1 cellular context compared by ENCODE assay signal in the genomic region with DNA sequence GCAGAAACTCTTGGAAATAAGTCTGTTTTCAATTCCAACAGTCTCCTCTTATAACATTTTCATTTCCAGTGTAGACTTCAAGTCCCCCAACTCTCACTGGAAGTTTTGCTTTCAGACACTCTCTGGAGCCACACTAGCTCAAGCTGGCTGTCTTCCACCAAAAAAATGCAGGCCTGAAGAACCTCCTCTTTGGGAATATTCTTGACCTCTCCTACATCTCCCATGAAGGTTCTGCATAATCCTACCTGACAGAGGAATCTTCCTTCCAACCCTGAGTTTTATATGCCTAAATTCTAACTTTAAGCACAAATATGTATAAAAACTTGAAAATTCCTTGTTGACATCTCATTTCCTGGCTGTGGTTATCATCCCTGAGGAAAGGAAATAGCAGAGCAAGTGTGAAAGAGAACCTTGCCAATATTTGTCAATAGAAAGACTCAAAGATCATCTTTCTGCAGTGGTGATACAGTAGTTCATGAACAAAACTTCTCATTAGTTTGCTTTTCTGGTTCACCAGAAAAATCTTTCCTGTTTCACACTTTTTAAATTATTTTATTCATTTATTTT.
TF ChIP-seq lines count a peak whose summit lies in the region.

No MANE protein-coding gene starts in this region.

TF ChIP-seq in SK-N-SH, 30 proteins besides CTCF, POLR2A, EP300 and RAD21 (continued from another document):
- peak; percentile 55; the same call in 1 of the 2 replicates for TF ChIP-seq TCF12 (IDR thresholded peaks at IDR 0.05)
- peak; percentile 41; the same call in 1 of the 2 replicates for TF ChIP-seq FOSL2 (IDR thresholded peaks at IDR 0.05; ENCODE audit: borderline replicate concordance, low read depth)
- TF ChIP-seq RFX5 (IDR thresholded peaks at IDR 0.05; ENCODE audit: low read length), result no peak
- peak; percentile 65 for TF ChIP-seq JUND (IDR thresholded peaks at IDR 0.05)
